In the genomic region with DNA sequence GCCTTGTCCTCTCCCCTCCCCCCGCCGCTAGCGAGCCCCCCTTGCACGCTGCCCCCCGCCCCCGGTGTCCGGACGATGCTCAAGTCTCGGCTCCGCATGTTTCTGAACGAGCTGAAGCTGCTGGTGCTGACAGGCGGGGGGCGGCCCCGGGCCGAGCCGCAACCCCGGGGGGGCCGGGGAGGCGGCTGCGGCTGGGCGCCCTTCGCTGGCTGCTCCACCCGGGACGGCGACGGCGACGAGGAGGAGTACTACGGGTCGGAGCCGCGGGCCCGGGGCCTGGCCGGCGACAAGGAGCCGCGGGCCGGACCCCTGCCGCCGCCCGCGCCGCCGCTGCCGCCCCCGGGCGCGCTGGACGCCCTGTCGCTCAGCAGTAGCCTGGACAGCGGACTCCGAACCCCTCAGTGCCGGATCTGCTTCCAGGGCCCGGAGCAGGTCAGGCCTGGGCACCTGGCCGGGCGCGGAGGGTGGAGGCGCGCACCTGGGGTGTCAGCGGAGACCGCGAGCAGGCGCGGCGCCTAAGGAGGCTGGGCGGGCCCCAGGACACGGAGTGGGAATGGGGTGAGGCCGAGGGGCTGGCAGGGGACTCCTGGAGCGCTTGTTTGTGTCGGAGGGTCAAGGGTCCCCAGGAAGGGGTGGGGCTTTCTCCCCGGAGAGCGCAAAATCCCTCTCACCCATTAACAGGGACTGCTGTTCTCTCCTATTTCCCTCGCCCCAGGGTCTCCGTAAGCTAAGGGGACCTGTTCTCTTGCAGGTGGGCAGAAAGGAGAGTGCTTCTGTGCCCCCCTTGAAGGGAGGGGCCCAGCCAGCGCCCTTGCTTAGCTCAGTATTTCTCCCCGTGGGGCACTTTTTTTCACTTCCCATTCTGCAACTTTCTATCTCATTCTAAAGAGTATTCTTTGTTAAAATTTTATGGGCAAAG, we compare ENCODE assay signal across 1 cellular context.
TF ChIP-seq lines count a peak whose summit lies in the region.

No MANE protein-coding gene starts in this region.

TF ChIP-seq in HEK293, 187 proteins besides CTCF, POLR2A, EP300 and RAD21 (continued from another document and continues in another):
- 0 out of 2 replicates have a peak, but pooled peaks have one; percentile 22 for TF ChIP-seq ZBTB11 (tag by site-specific recombination; conservative IDR thresholded peaks at IDR 0.05; ENCODE audit: low read depth)
- TF ChIP-seq ZNF341 (tag by site-specific recombination; IDR thresholded peaks at IDR 0.05; ENCODE audit: low read depth), result peak; percentile 65
- TF ChIP-seq KLF16 (tag by site-specific recombination; IDR thresholded peaks at IDR 0.05), result no peak
- no peak for TF ChIP-seq BCL6B (tag by site-specific recombination; IDR thresholded peaks at IDR 0.05)
- no peak for TF ChIP-seq BCL11A (tag by site-specific recombination; IDR thresholded peaks at IDR 0.05; ENCODE audit: low read depth)
- TF ChIP-seq ZNF221 (tag by site-specific recombination; IDR thresholded peaks at IDR 0.05; ENCODE audit: borderline replicate concordance), result no peak
- TF ChIP-seq ZNF24 (tag by site-specific recombination; IDR thresholded peaks at IDR 0.05), result no peak
- no peak for TF ChIP-seq ZNF585B (tag by site-specific recombination; IDR thresholded peaks at IDR 0.05)
- TF ChIP-seq, protein P1, sequence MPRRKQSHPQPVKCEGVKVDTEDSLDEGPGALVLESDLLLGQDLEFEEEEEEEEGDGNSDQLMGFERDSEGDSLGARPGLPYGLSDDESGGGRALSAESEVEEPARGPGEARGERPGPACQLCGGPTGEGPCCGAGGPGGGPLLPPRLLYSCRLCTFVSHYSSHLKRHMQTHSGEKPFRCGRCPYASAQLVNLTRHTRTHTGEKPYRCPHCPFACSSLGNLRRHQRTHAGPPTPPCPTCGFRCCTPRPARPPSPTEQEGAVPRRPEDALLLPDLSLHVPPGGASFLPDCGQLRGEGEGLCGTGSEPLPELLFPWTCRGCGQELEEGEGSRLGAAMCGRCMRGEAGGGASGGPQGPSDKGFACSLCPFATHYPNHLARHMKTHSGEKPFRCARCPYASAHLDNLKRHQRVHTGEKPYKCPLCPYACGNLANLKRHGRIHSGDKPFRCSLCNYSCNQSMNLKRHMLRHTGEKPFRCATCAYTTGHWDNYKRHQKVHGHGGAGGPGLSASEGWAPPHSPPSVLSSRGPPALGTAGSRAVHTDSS (tag by site-specific recombination; IDR thresholded peaks at IDR 0.05), result no peak
- TF ChIP-seq SETDB1 (IDR thresholded peaks at IDR 0.05; ENCODE audit: insufficient read length, low read length), result no peak
- no peak for TF ChIP-seq ZNF48 (tag by site-specific recombination; IDR thresholded peaks at IDR 0.05)
- TF ChIP-seq ZBTB20 (tag by site-specific recombination; IDR thresholded peaks at IDR 0.05), result peak; percentile 74; the same call in 1 of the 2 replicates
- TF ChIP-seq ZNF776 (tag by site-specific recombination; IDR thresholded peaks at IDR 0.05; ENCODE audit: borderline replicate concordance), result no peak
- no peak for TF ChIP-seq OVOL3 (tag by site-specific recombination; IDR thresholded peaks at IDR 0.05)
- TF ChIP-seq, protein P2, sequence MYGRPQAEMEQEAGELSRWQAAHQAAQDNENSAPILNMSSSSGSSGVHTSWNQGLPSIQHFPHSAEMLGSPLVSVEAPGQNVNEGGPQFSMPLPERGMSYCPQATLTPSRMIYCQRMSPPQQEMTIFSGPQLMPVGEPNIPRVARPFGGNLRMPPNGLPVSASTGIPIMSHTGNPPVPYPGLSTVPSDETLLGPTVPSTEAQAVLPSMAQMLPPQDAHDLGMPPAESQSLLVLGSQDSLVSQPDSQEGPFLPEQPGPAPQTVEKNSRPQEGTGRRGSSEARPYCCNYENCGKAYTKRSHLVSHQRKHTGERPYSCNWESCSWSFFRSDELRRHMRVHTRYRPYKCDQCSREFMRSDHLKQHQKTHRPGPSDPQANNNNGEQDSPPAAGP (tag by site-specific recombination; IDR thresholded peaks at IDR 0.05), result no peak
- no peak for TF ChIP-seq TRIM28 (IDR thresholded peaks at IDR 0.05; ENCODE audit: borderline replicate concordance, low read length)
- TF ChIP-seq ZBTB44 (tag by site-specific recombination; IDR thresholded peaks at IDR 0.05), result no peak
- no peak for TF ChIP-seq BCL11B (tag by site-specific recombination; IDR thresholded peaks at IDR 0.05; ENCODE audit: low read depth)
- TF ChIP-seq, protein P3, sequence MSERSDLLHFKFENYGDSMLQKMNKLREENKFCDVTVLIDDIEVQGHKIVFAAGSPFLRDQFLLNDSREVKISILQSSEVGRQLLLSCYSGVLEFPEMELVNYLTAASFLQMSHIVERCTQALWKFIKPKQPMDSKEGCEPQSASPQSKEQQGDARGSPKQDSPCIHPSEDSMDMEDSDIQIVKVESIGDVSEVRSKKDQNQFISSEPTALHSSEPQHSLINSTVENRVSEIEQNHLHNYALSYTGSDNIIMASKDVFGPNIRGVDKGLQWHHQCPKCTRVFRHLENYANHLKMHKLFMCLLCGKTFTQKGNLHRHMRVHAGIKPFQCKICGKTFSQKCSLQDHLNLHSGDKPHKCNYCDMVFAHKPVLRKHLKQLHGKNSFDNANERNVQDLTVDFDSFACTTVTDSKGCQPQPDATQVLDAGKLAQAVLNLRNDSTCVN (tag by site-specific recombination; optimal IDR thresholded peaks at IDR 0.05), result peak; percentile 82
- TF ChIP-seq ZNF501 (tag by site-specific recombination; IDR thresholded peaks at IDR 0.05), result no peak
- peak; percentile 58; the same call in 1 of the 2 replicates for TF ChIP-seq ZNF335 (tag by site-specific recombination; conservative IDR thresholded peaks at IDR 0.05)
- TF ChIP-seq ZNF2 (tag by site-specific recombination; IDR thresholded peaks at IDR 0.05), result no peak
- no peak for TF ChIP-seq ZNF10 (tag by site-specific recombination; IDR thresholded peaks at IDR 0.05)
- no peak for TF ChIP-seq ZNF791 (tag by site-specific recombination; IDR thresholded peaks at IDR 0.05)
- TF ChIP-seq KLF1 (tag by site-specific recombination; IDR thresholded peaks at IDR 0.05), result peak; percentile 93
- TF ChIP-seq, protein P4, sequence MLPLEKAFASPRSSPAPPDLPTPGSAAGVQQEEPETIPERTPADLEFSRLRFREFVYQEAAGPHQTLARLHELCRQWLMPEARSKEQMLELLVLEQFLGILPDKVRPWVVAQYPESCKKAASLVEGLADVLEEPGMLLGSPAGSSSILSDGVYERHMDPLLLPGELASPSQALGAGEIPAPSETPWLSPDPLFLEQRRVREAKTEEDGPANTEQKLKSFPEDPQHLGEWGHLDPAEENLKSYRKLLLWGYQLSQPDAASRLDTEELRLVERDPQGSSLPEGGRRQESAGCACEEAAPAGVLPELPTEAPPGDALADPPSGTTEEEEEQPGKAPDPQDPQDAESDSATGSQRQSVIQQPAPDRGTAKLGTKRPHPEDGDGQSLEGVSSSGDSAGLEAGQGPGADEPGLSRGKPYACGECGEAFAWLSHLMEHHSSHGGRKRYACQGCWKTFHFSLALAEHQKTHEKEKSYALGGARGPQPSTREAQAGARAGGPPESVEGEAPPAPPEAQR (tag by site-specific recombination; IDR thresholded peaks at IDR 0.05), result no peak
- TF ChIP-seq ZNF23 (tag by site-specific recombination; IDR thresholded peaks at IDR 0.05; ENCODE audit: borderline replicate concordance), result no peak
- no peak for TF ChIP-seq ZNF132 (tag by site-specific recombination; IDR thresholded peaks at IDR 0.05; ENCODE audit: borderline replicate concordance)
- no peak for TF ChIP-seq ZNF416 (tag by site-specific recombination; IDR thresholded peaks at IDR 0.05)
- TF ChIP-seq, protein P5, sequence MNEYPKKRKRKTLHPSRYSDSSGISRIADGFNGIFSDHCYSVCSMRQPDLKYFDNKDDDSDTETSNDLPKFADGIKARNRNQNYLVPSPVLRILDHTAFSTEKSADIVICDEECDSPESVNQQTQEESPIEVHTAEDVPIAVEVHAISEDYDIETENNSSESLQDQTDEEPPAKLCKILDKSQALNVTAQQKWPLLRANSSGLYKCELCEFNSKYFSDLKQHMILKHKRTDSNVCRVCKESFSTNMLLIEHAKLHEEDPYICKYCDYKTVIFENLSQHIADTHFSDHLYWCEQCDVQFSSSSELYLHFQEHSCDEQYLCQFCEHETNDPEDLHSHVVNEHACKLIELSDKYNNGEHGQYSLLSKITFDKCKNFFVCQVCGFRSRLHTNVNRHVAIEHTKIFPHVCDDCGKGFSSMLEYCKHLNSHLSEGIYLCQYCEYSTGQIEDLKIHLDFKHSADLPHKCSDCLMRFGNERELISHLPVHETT (tag by site-specific recombination; IDR thresholded peaks at IDR 0.05), result no peak
- TF ChIP-seq, protein P6, sequence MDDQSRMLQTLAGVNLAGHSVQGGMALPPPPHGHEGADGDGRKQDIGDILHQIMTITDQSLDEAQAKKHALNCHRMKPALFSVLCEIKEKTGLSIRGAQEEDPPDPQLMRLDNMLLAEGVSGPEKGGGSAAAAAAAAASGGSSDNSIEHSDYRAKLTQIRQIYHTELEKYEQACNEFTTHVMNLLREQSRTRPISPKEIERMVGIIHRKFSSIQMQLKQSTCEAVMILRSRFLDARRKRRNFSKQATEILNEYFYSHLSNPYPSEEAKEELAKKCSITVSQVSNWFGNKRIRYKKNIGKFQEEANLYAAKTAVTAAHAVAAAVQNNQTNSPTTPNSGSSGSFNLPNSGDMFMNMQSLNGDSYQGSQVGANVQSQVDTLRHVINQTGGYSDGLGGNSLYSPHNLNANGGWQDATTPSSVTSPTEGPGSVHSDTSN (CRISPR knock-in tag; IDR thresholded peaks at IDR 0.05), result no peak
- TF ChIP-seq ZBTB21 (tag by site-specific recombination; IDR thresholded peaks at IDR 0.05), result no peak
- TF ChIP-seq, protein P7, sequence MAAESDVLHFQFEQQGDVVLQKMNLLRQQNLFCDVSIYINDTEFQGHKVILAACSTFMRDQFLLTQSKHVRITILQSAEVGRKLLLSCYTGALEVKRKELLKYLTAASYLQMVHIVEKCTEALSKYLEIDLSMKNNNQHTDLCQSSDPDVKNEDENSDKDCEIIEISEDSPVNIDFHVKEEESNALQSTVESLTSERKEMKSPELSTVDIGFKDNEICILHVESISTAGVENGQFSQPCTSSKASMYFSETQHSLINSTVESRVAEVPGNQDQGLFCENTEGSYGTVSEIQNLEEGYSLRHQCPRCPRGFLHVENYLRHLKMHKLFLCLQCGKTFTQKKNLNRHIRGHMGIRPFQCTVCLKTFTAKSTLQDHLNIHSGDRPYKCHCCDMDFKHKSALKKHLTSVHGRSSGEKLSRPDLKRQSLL (tag by site-specific recombination; IDR thresholded peaks at IDR 0.05), result no peak
- TF ChIP-seq ZNF529 (tag by site-specific recombination; IDR thresholded peaks at IDR 0.05; ENCODE audit: insufficient replicate concordance), result no peak
- TF ChIP-seq, protein P8, sequence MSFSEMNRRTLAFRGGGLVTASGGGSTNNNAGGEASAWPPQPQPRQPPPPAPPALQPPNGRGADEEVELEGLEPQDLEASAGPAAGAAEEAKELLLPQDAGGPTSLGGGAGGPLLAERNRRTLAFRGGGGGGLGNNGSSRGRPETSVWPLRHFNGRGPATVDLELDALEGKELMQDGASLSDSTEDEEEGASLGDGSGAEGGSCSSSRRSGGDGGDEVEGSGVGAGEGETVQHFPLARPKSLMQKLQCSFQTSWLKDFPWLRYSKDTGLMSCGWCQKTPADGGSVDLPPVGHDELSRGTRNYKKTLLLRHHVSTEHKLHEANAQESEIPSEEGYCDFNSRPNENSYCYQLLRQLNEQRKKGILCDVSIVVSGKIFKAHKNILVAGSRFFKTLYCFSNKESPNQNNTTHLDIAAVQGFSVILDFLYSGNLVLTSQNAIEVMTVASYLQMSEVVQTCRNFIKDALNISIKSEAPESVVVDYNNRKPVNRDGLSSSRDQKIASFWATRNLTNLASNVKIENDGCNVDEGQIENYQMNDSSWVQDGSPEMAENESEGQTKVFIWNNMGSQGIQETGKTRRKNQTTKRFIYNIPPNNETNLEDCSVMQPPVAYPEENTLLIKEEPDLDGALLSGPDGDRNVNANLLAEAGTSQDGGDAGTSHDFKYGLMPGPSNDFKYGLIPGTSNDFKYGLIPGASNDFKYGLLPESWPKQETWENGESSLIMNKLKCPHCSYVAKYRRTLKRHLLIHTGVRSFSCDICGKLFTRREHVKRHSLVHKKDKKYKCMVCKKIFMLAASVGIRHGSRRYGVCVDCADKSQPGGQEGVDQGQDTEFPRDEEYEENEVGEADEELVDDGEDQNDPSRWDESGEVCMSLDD (tag by site-specific recombination; IDR thresholded peaks at IDR 0.05), result no peak
- TF ChIP-seq ZNF350 (tag by site-specific recombination; IDR thresholded peaks at IDR 0.05), result no peak
- TF ChIP-seq ZNF785 (tag by site-specific recombination; IDR thresholded peaks at IDR 0.05), result no peak
